Comparison of ENCODE assay signal across 8 cellular contexts in genomic region chr1:244450597-244451538, GRCh38. TPM values are rescaled to one million over a fixed set of nuclear protein-coding genes. Genes with fewer than 3 reads are reported as not detected.
DNase-seq lines count a peak whose midpoint lies in the region; ATAC-seq and TF ChIP-seq lines count a peak whose summit lies in the region.

No MANE protein-coding gene starts in this region.

- peak overlapping the region; percentile 93 for H3K4me3 Mint-ChIP-seq in activated naive CD8-positive, alpha-beta T cell treated with anti-CD3 and anti-CD28 coated beads for 36 hours

- no peak for TF ChIP-seq POLR2A in vagina (IDR thresholded peaks at IDR 0.05)

- no peak for TF ChIP-seq CTCF in cardiac muscle cell (IDR thresholded peaks at IDR 0.05; ENCODE audit: low read depth, low read length)
- no peak for TF ChIP-seq CTCF in vagina (IDR thresholded peaks at IDR 0.05)

- no peaks in the 10 kb centered on the region for H3K27me3 Mint-ChIP-seq in activated naive CD8-positive, alpha-beta T cell treated with anti-CD3 and anti-CD28 coated beads for 36 hours

- H3K36me3 ChIP-seq in SK-N-MC (ENCODE audit: insufficient read depth, low read length) (peaks cover 13% of the 10 kb centered on the region), cardiac muscle cell (no peaks in the 10 kb centered on the region), vagina (no peaks in the 10 kb centered on the region)

- H3K27me3 ChIP-seq in cardiac muscle cell (no peaks in the 10 kb centered on the region), vagina (no peaks in the 10 kb centered on the region)

- H3K4me1 Mint-ChIP-seq in activated naive CD8-positive, alpha-beta T cell treated with anti-CD3 and anti-CD28 coated beads for 36 hours = peaks cover 45% of the 10 kb centered on the region

- H3K27ac ChIP-seq in SK-N-MC (peak overlapping the region; percentile 58), cardiac muscle cell (peak overlapping the region; percentile 83), vagina (peak overlapping the region; percentile 94)

- H3K9me3 ChIP-seq in SK-N-MC (ENCODE audit: low read depth, low read length) = no peaks in the 10 kb centered on the region
- H3K9me3 ChIP-seq in cardiac muscle cell (ENCODE audit: low read depth) = no peaks in the 10 kb centered on the region
- H3K9me3 ChIP-seq in vagina = no peaks in the 10 kb centered on the region

- peak; percentile 8 for ATAC-seq in GM19324 (IDR thresholded peaks at IDR 0.05; ENCODE audit: low FRiP score, unreplicated experiment)
- peak; percentile 1 for ATAC-seq in HG03571 (IDR thresholded peaks at IDR 0.05; ENCODE audit: unreplicated experiment)

- peak overlapping the region; percentile 96 for H3K27ac Mint-ChIP-seq in activated naive CD8-positive, alpha-beta T cell treated with anti-CD3 and anti-CD28 coated beads for 36 hours

- H3K4me3 ChIP-seq in SK-N-MC (peak overlapping the region; percentile 96), cardiac muscle cell (peak overlapping the region; percentile 75), vagina (peak overlapping the region; percentile 79 to 99)

- peaks cover 15% of the 10 kb centered on the region for H3K4me1 ChIP-seq in cardiac muscle cell (ENCODE audit: low read depth)
- peaks cover 41% of the 10 kb centered on the region for H3K4me1 ChIP-seq in vagina

- peaks cover 39% of the 10 kb centered on the region for H3K36me3 Mint-ChIP-seq in activated naive CD8-positive, alpha-beta T cell treated with anti-CD3 and anti-CD28 coated beads for 36 hours

- DNase-seq in C1 segment of cervical spinal cord (lab: John Stamatoyannopoulos, UW) = peak in 9 of 14 donors; percentile 34 to 69 (median 55)
- DNase-seq in SK-N-MC (ENCODE audit: low read depth, low spot score) = no peak
- peak; percentile 70 for DNase-seq in activated naive CD8-positive, alpha-beta T cell treated with anti-CD3 and anti-CD28 coated beads for 36 hours
- peak; percentile 51 to 76 for DNase-seq in cardiac muscle cell (ENCODE audit: low read depth in 1 of 2, low spot score in 1 of 2)
- DNase-seq in pons (ENCODE audit: low spot score) = peak; percentile 79
- no peak for DNase-seq in vagina (ENCODE audit: extremely low spot score in 2 of 2)

- peak overlapping the region; percentile 90 for H3K9ac ChIP-seq in SK-N-MC (ENCODE audit: insufficient read length)

- no peaks in the 10 kb centered on the region for H3K9me3 Mint-ChIP-seq in activated naive CD8-positive, alpha-beta T cell treated with anti-CD3 and anti-CD28 coated beads for 36 hours

- intact Hi-C loops in vagina (cut with DNase I) = loop anchor here (5.0 kb wide), 1 partner anchor 404 kb away; no protein-coding TSS in a partner anchor

RNA-seq across cellular contexts. Expression of gene ADSS2, which starts 0.8 kb away (rescaled TPM):
- total RNA-seq in activated naive CD8-positive, alpha-beta T cell treated with anti-CD3 and anti-CD28 coated beads for 36 hours = 10 to 100 TPM; 66.1 to 67.8 TPM
- total RNA-seq in cardiac muscle cell (16.7 and 22.8 TPM in 2 replicates), vagina (38.1 TPM)
- polyA plus RNA-seq in cardiac muscle cell = 12.8 and 23.8 TPM in 2 replicates

RNA-seq across cellular contexts. Expression of gene CATSPERE, which starts 10.2 kb away (rescaled TPM):
- under 1 TPM; 0.38 to 0.45 TPM for total RNA-seq in activated naive CD8-positive, alpha-beta T cell treated with anti-CD3 and anti-CD28 coated beads for 36 hours
- 0.11 and 1.4 TPM in 2 replicates for total RNA-seq in cardiac muscle cell
- polyA plus RNA-seq in cardiac muscle cell = 0.27 and 1.1 TPM in 2 replicates
- total RNA-seq in vagina = 0.98 TPM

Comparison
In these comparisons a context has a peak if more than half of its experiments do, and no peak if none do; other contexts are left out.
1. DNase-seq: peak in C1 segment of cervical spinal cord (9 of 14), activated naive CD8-positive, alpha-beta T cell treated with anti-CD3 and anti-CD28 coated beads for 36 hours (single experiment), cardiac muscle cell (2 of 2) and pons (single experiment); none in SK-N-MC (single experiment) and vagina (0 of 2).
2. Peak in every context shown above with its lines, with median percentiles within 50 percentile points of each other: H3K27ac ChIP-seq and H3K4me3 ChIP-seq.